ENCODE assay signal across 1 cellular context in the genomic region with DNA sequence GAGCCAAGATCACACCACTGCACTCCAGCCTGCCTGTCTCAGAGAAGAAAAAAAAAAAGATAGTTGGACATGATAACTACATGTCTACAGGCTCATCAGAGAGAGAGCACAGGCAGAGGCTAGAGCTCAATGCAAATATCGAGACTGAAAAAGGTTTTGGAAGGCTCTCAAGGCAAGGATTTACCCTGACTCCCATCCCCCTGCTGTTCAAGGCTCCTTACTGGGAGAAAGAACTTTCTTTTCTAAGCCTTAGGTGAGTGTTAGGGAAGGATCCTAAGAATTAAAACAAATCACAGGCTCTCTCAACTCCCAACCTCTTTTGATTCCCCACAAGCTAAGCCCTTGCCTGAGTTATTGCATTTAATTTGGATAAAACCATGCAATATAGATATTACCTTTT.
TF ChIP-seq lines count a peak whose summit lies in the region.

No MANE protein-coding gene starts in this region.

TF ChIP-seq in GM23338, 12 proteins besides CTCF, POLR2A, EP300 and RAD21 (continued from another document):
- TF ChIP-seq, protein P1, sequence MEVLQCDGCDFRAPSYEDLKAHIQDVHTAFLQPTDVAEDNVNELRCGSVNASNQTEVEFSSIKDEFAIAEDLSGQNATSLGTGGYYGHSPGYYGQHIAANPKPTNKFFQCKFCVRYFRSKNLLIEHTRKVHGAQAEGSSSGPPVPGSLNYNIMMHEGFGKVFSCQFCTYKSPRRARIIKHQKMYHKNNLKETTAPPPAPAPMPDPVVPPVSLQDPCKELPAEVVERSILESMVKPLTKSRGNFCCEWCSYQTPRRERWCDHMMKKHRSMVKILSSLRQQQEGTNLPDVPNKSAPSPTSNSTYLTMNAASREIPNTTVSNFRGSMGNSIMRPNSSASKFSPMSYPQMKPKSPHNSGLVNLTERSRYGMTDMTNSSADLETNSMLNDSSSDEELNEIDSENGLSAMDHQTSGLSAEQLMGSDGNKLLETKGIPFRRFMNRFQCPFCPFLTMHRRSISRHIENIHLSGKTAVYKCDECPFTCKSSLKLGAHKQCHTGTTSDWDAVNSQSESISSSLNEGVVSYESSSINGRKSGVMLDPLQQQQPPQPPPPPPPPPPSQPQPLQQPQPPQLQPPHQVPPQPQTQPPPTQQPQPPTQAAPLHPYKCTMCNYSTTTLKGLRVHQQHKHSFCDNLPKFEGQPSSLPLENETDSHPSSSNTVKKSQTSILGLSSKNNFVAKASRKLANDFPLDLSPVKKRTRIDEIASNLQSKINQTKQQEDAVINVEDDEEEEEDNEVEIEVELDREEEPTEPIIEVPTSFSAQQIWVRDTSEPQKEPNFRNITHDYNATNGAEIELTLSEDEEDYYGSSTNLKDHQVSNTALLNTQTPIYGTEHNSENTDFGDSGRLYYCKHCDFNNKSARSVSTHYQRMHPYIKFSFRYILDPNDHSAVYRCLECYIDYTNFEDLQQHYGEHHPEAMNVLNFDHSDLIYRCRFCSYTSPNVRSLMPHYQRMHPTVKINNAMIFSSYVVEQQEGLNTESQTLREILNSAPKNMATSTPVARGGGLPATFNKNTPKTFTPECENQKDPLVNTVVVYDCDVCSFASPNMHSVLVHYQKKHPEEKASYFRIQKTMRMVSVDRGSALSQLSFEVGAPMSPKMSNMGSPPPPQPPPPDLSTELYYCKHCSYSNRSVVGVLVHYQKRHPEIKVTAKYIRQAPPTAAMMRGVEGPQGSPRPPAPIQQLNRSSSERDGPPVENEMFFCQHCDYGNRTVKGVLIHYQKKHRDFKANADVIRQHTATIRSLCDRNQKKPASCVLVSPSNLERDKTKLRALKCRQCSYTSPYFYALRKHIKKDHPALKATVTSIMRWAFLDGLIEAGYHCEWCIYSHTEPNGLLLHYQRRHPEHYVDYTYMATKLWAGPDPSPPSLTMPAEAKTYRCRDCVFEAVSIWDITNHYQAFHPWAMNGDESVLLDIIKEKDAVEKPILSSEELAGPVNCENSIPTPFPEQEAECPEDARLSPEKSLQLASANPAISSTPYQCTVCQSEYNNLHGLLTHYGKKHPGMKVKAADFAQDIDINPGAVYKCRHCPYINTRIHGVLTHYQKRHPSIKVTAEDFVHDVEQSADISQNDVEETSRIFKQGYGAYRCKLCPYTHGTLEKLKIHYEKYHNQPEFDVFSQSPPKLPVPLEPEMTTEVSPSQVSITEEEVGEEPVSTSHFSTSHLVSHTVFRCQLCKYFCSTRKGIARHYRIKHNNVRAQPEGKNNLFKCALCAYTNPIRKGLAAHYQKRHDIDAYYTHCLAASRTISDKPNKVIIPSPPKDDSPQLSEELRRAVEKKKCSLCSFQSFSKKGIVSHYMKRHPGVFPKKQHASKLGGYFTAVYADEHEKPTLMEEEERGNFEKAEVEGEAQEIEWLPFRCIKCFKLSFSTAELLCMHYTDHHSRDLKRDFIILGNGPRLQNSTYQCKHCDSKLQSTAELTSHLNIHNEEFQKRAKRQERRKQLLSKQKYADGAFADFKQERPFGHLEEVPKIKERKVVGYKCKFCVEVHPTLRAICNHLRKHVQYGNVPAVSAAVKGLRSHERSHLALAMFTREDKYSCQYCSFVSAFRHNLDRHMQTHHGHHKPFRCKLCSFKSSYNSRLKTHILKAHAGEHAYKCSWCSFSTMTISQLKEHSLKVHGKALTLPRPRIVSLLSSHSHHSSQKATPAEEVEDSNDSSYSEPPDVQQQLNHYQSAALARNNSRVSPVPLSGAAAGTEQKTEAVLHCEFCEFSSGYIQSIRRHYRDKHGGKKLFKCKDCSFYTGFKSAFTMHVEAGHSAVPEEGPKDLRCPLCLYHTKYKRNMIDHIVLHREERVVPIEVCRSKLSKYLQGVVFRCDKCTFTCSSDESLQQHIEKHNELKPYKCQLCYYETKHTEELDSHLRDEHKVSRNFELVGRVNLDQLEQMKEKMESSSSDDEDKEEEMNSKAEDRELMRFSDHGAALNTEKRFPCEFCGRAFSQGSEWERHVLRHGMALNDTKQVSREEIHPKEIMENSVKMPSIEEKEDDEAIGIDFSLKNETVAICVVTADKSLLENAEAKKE (CRISPR knock-in tag; IDR thresholded peaks at IDR 0.05): no peak
